In the genomic region with DNA sequence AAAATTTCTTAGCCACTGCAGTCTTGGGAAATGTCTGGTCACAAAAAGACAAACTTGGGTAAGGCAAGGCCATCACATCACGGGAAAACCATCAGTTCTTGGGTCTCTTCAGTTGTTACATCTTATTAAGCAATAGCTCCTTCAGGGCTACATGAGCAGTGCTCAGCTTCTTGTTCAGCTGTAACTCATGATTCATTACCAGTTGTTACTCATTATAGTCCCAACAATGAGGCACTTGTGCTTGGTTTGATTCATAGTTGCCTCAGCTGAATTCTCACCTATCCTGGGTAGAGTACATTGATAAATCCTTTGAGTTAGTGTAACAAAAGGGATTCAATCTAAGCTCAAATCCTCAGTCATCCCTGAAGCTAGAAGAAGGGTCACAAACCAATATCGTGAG, we compare ENCODE assay signal across 24 cellular contexts.
A peak's percentile ranks its signal among the peaks of the same experiment; 100 is the strongest.
DNase-seq lines count a peak whose midpoint lies in the region; TF ChIP-seq lines count a peak whose summit lies in the region.
"Had no signal": no experiment of that assay in that cellular context is flagged by ENCODE, and none has a peak within 500 bp of the region (broad histone marks: within the 10 kb centered on the region; RNA-seq: fewer than 3 reads in every experiment).

No MANE protein-coding gene starts in this region.

- H3K79me2 ChIP-seq in GM23248 (ENCODE audit: insufficient read depth): no peaks in the 10 kb centered on the region

- no peak overlapping the region for H2AFZ ChIP-seq in GM23248

- peaks cover 6% of the 10 kb centered on the region for H3F3A ChIP-seq in GM23248 (ENCODE audit: insufficient read depth)

- peak; percentile 82 for DNase-seq in GM23248
- DNase-seq in RKO (ENCODE audit: low spot score): peak; percentile 60
- peak; percentile 87 for DNase-seq in epithelial cell of prostate (ENCODE audit: low read depth, low spot score)
- DNase-seq in renal cortical epithelial cell (ENCODE audit: low read depth): peak; percentile 93
- DNase-seq in WERI-Rb-1: no peak
- DNase-seq in activated CD4-positive, CD25-positive, alpha-beta regulatory T cell (lab: John Stamatoyannopoulos, UW): no peak
- no peak for DNase-seq in NCI-H82 treated with DMSO at 0.1 percent for 48 hours (lab: John Stamatoyannopoulos, UW; ENCODE audit: unreplicated experiment)
- DNase-seq in left ventricle myocardium inferior: no peak
- DNase-seq: activated B cell treated with CpG ODN at 0.5 μM for 24 hours; activated CD4-positive, alpha-beta memory T cell treated with anti-CD3 and anti-CD28 coated beads for 36 hours; activated T-cell treated with anti-CD3 and anti-CD28 coated beads for 4 hours; AML-193; CD8-positive, alpha-beta T cell; DND-41; hippocampal formation; NCI-H1105; NCI-H2081 treated with DMSO at 0.1 percent for 48 hours; NCI-H524 treated with DMSO at 0.1 percent for 48 hours; occipital lobe; RPMI8226; stimulated activated CD4-positive, alpha-beta T cell treated with anti-CD3 and anti-CD28 coated beads, Interleukin-12 subunit alpha, Interleukin-12 subunit beta, amount 100 ng/mL, for 4 hours; stomach; T1000; transverse colon had no signal

- H3K9ac ChIP-seq in GM23248: no peak overlapping the region

- no peak overlapping the region for H3K4me2 ChIP-seq in GM23248 (ENCODE audit: unreplicated experiment)

- H3K4me3 ChIP-seq in GM23248: no peak overlapping the region
- H3K4me3 ChIP-seq in WERI-Rb-1 (ENCODE audit: low read depth, low read length): no peak overlapping the region
- no peak overlapping the region for H3K4me3 ChIP-seq in left ventricle myocardium inferior
- H3K4me3 ChIP-seq: stomach, transverse colon had no signal

- in situ Hi-C loops in GM23248 (cut with MboI): no loop called here

- 20 to 22% methylated on average over 2 of the region's 2 CpGs for WGBS in GM23248 (ENCODE audit: low coverage in 1 of 2, low lambda C conversion rate in 2 of 2, missing lambda C conversion rate in 2 of 2), 2 experiments

- no peaks in the 10 kb centered on the region for H3K27me3 ChIP-seq in GM23248 (replicated peaks; ENCODE audit: insufficient read depth)
- H3K27me3 ChIP-seq in WERI-Rb-1 (ENCODE audit: insufficient read depth, low read depth, severe bottlenecking): no peaks in the 10 kb centered on the region
- no peaks in the 10 kb centered on the region for H3K27me3 ChIP-seq in left ventricle myocardium inferior (ENCODE audit: low read depth)
- H3K27me3 ChIP-seq: stomach, transverse colon had no signal

- H3K27ac ChIP-seq in GM23248 (peak overlapping the region; percentile 48), epithelial cell of prostate (peak overlapping the region; percentile 77), WERI-Rb-1 (no peak overlapping the region), left ventricle myocardium inferior (replicated peaks) (no peak overlapping the region)
- H3K27ac ChIP-seq: stomach, transverse colon had no signal

- no peaks in the 10 kb centered on the region; the same call in 1 of the 2 replicates for H3K9me2 ChIP-seq in GM23248 (ENCODE audit: insufficient read depth)

- H3K36me3 ChIP-seq in GM23248 (ENCODE audit: low read depth) (no peaks in the 10 kb centered on the region), WERI-Rb-1 (no peaks in the 10 kb centered on the region), left ventricle myocardium inferior (no peaks in the 10 kb centered on the region)
- H3K36me3 ChIP-seq: stomach, transverse colon had no signal

- no peak for TF ChIP-seq CTCF in WERI-Rb-1 (IDR thresholded peaks at IDR 0.05; ENCODE audit: low read depth, low read length)
- TF ChIP-seq CTCF in left ventricle myocardium inferior (IDR thresholded peaks at IDR 0.05; ENCODE audit: borderline replicate concordance): no peak

- H4K20me1 ChIP-seq in GM23248 (ENCODE audit: insufficient read depth): no peaks in the 10 kb centered on the region

- 0 out of 2 replicates have a peak, but pooled peaks cover 10% of the 10 kb centered on the region for H3K4me1 ChIP-seq in GM23248 (ENCODE audit: insufficient read depth)
- no peaks in the 10 kb centered on the region for H3K4me1 ChIP-seq in left ventricle myocardium inferior
- H3K4me1 ChIP-seq: stomach, transverse colon had no signal

- intact Hi-C loops in left ventricle myocardium inferior (cut with micrococcal nuclease): no loop called here

- H3K9me3 ChIP-seq in GM23248 (ENCODE audit: low read depth) (no peaks in the 10 kb centered on the region), WERI-Rb-1 (ENCODE audit: severe bottlenecking) (no peaks in the 10 kb centered on the region), left ventricle myocardium inferior (replicated peaks) (no peaks in the 10 kb centered on the region)
- H3K9me3 ChIP-seq: stomach, transverse colon had no signal

Comparison
In these comparisons a context has a peak if more than half of its experiments do, and no peak if none do; other contexts are left out.
1. DNase-seq: peak in GM23248 (single experiment), RKO (single experiment), epithelial cell of prostate (single experiment) and renal cortical epithelial cell (single experiment); none in WERI-Rb-1 (single experiment), activated CD4-positive, CD25-positive, alpha-beta regulatory T cell (0 of 4), NCI-H82 treated with DMSO at 0.1 percent for 48 hours (single experiment) and left ventricle myocardium inferior (single experiment).
2. H3K27ac ChIP-seq: peak in GM23248 (single experiment) and epithelial cell of prostate (single experiment); none in WERI-Rb-1 (single experiment) and left ventricle myocardium inferior (single experiment).